Comparison of ENCODE assay signal across 29 cellular contexts in the genomic region with DNA sequence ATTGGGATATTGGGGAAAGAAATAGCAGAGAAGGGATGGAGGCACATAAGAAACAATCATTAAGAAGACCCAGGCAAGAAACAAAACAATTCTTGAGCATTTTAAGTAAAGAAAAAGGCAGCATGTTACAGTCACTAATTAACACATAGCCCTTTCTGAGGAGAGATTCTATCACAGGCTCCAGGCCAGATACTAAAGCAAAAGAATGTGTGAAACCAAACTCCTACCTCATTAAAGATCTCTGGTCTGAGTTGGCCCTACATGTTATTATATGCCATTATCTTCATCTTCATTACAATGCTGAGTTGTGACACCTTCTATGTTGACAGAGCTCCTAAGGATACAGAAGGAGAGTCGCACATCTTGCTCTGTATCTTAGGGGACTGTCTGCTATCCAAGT.
"Had no signal": no experiment of that assay in that cellular context is flagged by ENCODE, and none has a peak within 500 bp of the region (broad histone marks: within the 10 kb centered on the region; RNA-seq: fewer than 3 reads in every experiment).

No MANE protein-coding gene starts in this region.

- H3K27me3 Mint-ChIP-seq: activated CD4-positive, alpha-beta memory T cell treated with anti-CD3 and anti-CD28 coated beads for 36 hours; activated naive CD4-positive, alpha-beta T cell treated with anti-CD3 and anti-CD28 coated beads, Interleukin-2, amount 10 ng/mL, durations not matched to agents 7 days and 5 days; activated naive CD8-positive, alpha-beta T cell treated with anti-CD3 and anti-CD28 coated beads, Interleukin-2, amount 10 ng/mL, durations not matched to agents 7 days and 5 days; naive thymus-derived CD4-positive, alpha-beta T cell; stimulated activated naive B cell treated with anti-CD40 and anti-IgM and Interleukin-4, amounts not matched to agents 10 μg/mL and 1 μg/mL and 100 μg/mL, for 72 hours; T-helper 17 cell had no signal

- H3K9me3 Mint-ChIP-seq: activated CD4-positive, alpha-beta memory T cell treated with anti-CD3 and anti-CD28 coated beads for 36 hours; activated naive CD4-positive, alpha-beta T cell treated with anti-CD3 and anti-CD28 coated beads, Interleukin-2, amount 10 ng/mL, durations not matched to agents 7 days and 5 days; activated naive CD8-positive, alpha-beta T cell treated with anti-CD3 and anti-CD28 coated beads, Interleukin-2, amount 10 ng/mL, durations not matched to agents 7 days and 5 days; activated T-helper 1 cell treated with anti-CD3 and anti-CD28 coated beads, Interleukin-12 subunit alpha, Interleukin-12 subunit beta, Interleukin-2, Interleukin-4 antibody, amounts not matched to agents 30 ng/mL and 10 ng/mL and 1 ng/mL, durations not matched to agents 14 hours and 24 hours and 36 hours; stimulated activated naive B cell treated with anti-CD40 and anti-IgM and Interleukin-4, amounts not matched to agents 10 μg/mL and 1 μg/mL and 100 μg/mL, for 72 hours had no signal

- H3K27ac Mint-ChIP-seq: activated CD4-positive, alpha-beta memory T cell treated with anti-CD3 and anti-CD28 coated beads for 36 hours; activated naive CD4-positive, alpha-beta T cell treated with anti-CD3 and anti-CD28 coated beads, Interleukin-2, amount 10 ng/mL, durations not matched to agents 7 days and 5 days; activated naive CD8-positive, alpha-beta T cell treated with anti-CD3 and anti-CD28 coated beads, Interleukin-2, amount 10 ng/mL, durations not matched to agents 7 days and 5 days; activated T-helper 1 cell treated with anti-CD3 and anti-CD28 coated beads, Interleukin-12 subunit alpha, Interleukin-12 subunit beta, Interleukin-2, Interleukin-4 antibody, amounts not matched to agents 30 ng/mL and 10 ng/mL and 1 ng/mL, durations not matched to agents 14 hours and 24 hours and 36 hours; naive thymus-derived CD4-positive, alpha-beta T cell; stimulated activated naive B cell treated with anti-CD40 and anti-IgM and Interleukin-4, amounts not matched to agents 10 μg/mL and 1 μg/mL and 100 μg/mL, for 72 hours; T-helper 17 cell had no signal

- FAIRE-seq: astrocyte, colon, endometrium, keratinocyte, urothelium cell line had no signal

- ATAC-seq: activated CD4-positive, CD25-positive, alpha-beta regulatory T cell treated with anti-CD3 and anti-CD28 coated beads, Interleukin-2, amount 50 U/mL, for 24 hours; gastroesophageal sphincter; left cardiac atrium; naive thymus-derived CD4-positive, alpha-beta T cell; right cardiac atrium; stimulated activated naive B cell treated with anti-CD40 and anti-IgM and Interleukin-4, amounts not matched to agents 10 μg/mL and 1 μg/mL and 100 μg/mL, for 72 hours; T-helper 17 cell had no signal

- H3K36me3 ChIP-seq: suprapubic skin, transverse colon had no signal

- H3K27ac ChIP-seq: WERI-Rb-1 had no signal

- H3K9me3 ChIP-seq: gastroesophageal sphincter, suprapubic skin, transverse colon had no signal

- DNase-seq: activated CD4-positive, alpha-beta memory T cell treated with anti-CD3 and anti-CD28 coated beads for 36 hours; activated CD4-positive, alpha-beta T cell treated with anti-CD3 and anti-CD28 coated beads for 48 hours; activated CD8-positive, alpha-beta memory T cell treated with anti-CD3 and anti-CD28 coated beads, Interleukin-2, amount 50 U/mL, for 4 hours; activated gamma-delta T cell; activated naive CD4-positive, alpha-beta T cell treated with anti-CD3 and anti-CD28 coated beads, Interleukin-2, amount 10 ng/mL, durations not matched to agents 7 days and 5 days; activated naive CD8-positive, alpha-beta T cell treated with anti-CD3 and anti-CD28 coated beads, Interleukin-2, amount 10 ng/mL, durations not matched to agents 7 days and 5 days; activated T-cell treated with anti-CD3 and anti-CD28 coated beads, Interleukin-2, amount 50 U/mL, for 1 hour; effector CD8-positive, alpha-beta T cell; hippocampal formation; left cardiac atrium; midbrain; naive thymus-derived CD4-positive, alpha-beta T cell; right cardiac atrium; stimulated activated CD4-positive, alpha-beta T cell treated with anti-CD3 and anti-CD28 coated beads, Interleukin-15, amount 100 ng/mL, for 24 hours; stimulated activated CD4-positive, alpha-beta T cell treated with anti-CD3 and anti-CD28 coated beads, Interleukin-2, amount 100 ng/mL, for 24 hours; stimulated activated naive B cell treated with anti-CD40 and anti-IgM and Interleukin-4, amounts not matched to agents 10 μg/mL and 1 μg/mL and 100 μg/mL, for 72 hours; T-helper 17 cell; T1000; transverse colon; WERI-Rb-1 had no signal

- H3K4me1 Mint-ChIP-seq: activated naive CD4-positive, alpha-beta T cell treated with anti-CD3 and anti-CD28 coated beads, Interleukin-2, amount 10 ng/mL, durations not matched to agents 7 days and 5 days had no signal

- H3K4me3 Mint-ChIP-seq: activated CD4-positive, alpha-beta memory T cell treated with anti-CD3 and anti-CD28 coated beads for 36 hours; activated naive CD4-positive, alpha-beta T cell treated with anti-CD3 and anti-CD28 coated beads, Interleukin-2, amount 10 ng/mL, durations not matched to agents 7 days and 5 days; activated naive CD8-positive, alpha-beta T cell treated with anti-CD3 and anti-CD28 coated beads, Interleukin-2, amount 10 ng/mL, durations not matched to agents 7 days and 5 days; activated T-helper 1 cell treated with anti-CD3 and anti-CD28 coated beads, Interleukin-12 subunit alpha, Interleukin-12 subunit beta, Interleukin-2, Interleukin-4 antibody, amounts not matched to agents 30 ng/mL and 10 ng/mL and 1 ng/mL, durations not matched to agents 14 hours and 24 hours and 36 hours; naive thymus-derived CD4-positive, alpha-beta T cell; stimulated activated naive B cell treated with anti-CD40 and anti-IgM and Interleukin-4, amounts not matched to agents 10 μg/mL and 1 μg/mL and 100 μg/mL, for 72 hours; T-helper 17 cell had no signal

- H3K27me3 ChIP-seq: gastroesophageal sphincter, suprapubic skin, transverse colon had no signal

- H3K4me3 ChIP-seq: gastroesophageal sphincter, suprapubic skin, transverse colon had no signal
